ENCODE assay signal across 8 cellular contexts in genomic region chr19:14366529-14366928, GRCh38. TPM values are rescaled to one million over a fixed set of nuclear protein-coding genes. Genes with fewer than 3 reads are reported as not detected.
A peak's percentile ranks its signal among the peaks of the same experiment; 100 is the strongest.
DNase-seq lines count a peak whose midpoint lies in the region; ATAC-seq and TF ChIP-seq lines count a peak whose summit lies in the region.

No MANE protein-coding gene starts in this region.

- no peak overlapping the region for H3K4me3 ChIP-seq in osteoblast (ENCODE audit: insufficient read depth, low read length)

- no peak overlapping the region for H3K4me2 ChIP-seq in osteoblast (ENCODE audit: insufficient read depth, low read length)

- DNase-seq in EL (peak; percentile 56), NCI-H460 (ENCODE audit: extremely low read depth, low read depth) (peak; percentile 29), ecto neural progenitor cell (ENCODE audit: low spot score) (peak; percentile 70), mesothelial cell of epicardium (ENCODE audit: low spot score in 2 of 2, unreplicated experiment in 2 of 2) (peak; percentile 47 to 74), osteoblast (ENCODE audit: insufficient read length, low spot score, missing footprints) (no peak)
- DNase-seq in activated CD4-positive, alpha-beta memory T cell treated with anti-CD3 and anti-CD28 coated beads, Interleukin-2, amount 10 ng/mL, durations not matched to agents 7 days and 5 days, result peak; percentile 90
- DNase-seq in stimulated activated naive CD8-positive, alpha-beta T cell treated with anti-CD3 and anti-CD28 coated beads, Interleukin-15, amount 100 ng/mL, for 72 hours, result peak; percentile 84 to 90

- no peaks in the 10 kb centered on the region for H3K27me3 Mint-ChIP-seq in activated CD4-positive, alpha-beta memory T cell treated with anti-CD3 and anti-CD28 coated beads, Interleukin-2, amount 10 ng/mL, durations not matched to agents 7 days and 5 days
- H3K27me3 Mint-ChIP-seq in mesothelial cell of epicardium (ENCODE audit: low read depth), result no peaks in the 10 kb centered on the region
- no peaks in the 10 kb centered on the region for H3K27me3 Mint-ChIP-seq in stimulated activated naive CD8-positive, alpha-beta T cell treated with anti-CD3 and anti-CD28 coated beads, Interleukin-15, amount 100 ng/mL, for 72 hours

- no peaks in the 10 kb centered on the region for H3K36me3 ChIP-seq in osteoblast (ENCODE audit: insufficient read depth, low read length)

- no peak for TF ChIP-seq CTCF in mesothelial cell of epicardium (IDR thresholded peaks at IDR 0.05; ENCODE audit: unreplicated experiment)
- TF ChIP-seq CTCF in osteoblast (IDR thresholded peaks at IDR 0.05; ENCODE audit: extremely low read depth, low read depth, low read length), result no peak

- CTCF ChIA-PET in activated CD4-positive, alpha-beta memory T cell treated with anti-CD3 and anti-CD28 coated beads, Interleukin-2, amount 10 ng/mL, durations not matched to agents 7 days and 5 days (lab: Charles Lee), result interaction anchor here (0.8 to 2.2 kb wide), 8 partner anchors 9 to 230 kb away, joined by 3 to 16 read pairs (median 4); partner anchors contain the start of genes ADGRE5 and ASF1B

- H3K4me1 ChIP-seq in osteoblast (ENCODE audit: insufficient read depth, low read length), result peaks cover 21% of the 10 kb centered on the region

- H3K27ac ChIP-seq in osteoblast (ENCODE audit: low read depth, low read length), result no peak overlapping the region

- no peak overlapping the region for H2AFZ ChIP-seq in osteoblast (ENCODE audit: low read length)

- H3K9me3 Mint-ChIP-seq in activated CD4-positive, alpha-beta memory T cell treated with anti-CD3 and anti-CD28 coated beads, Interleukin-2, amount 10 ng/mL, durations not matched to agents 7 days and 5 days, result no peaks in the 10 kb centered on the region
- peaks cover 3% of the 10 kb centered on the region for H3K9me3 Mint-ChIP-seq in mesothelial cell of epicardium
- H3K9me3 Mint-ChIP-seq in stimulated activated naive CD8-positive, alpha-beta T cell treated with anti-CD3 and anti-CD28 coated beads, Interleukin-15, amount 100 ng/mL, for 72 hours, result peaks cover 0 to 5% of the 10 kb centered on the region in 2 donors

- H4K20me1 ChIP-seq in osteoblast (ENCODE audit: insufficient read depth, low read length), result no peaks in the 10 kb centered on the region

- POLR2A ChIA-PET in activated CD4-positive, alpha-beta memory T cell treated with anti-CD3 and anti-CD28 coated beads, Interleukin-2, amount 10 ng/mL, durations not matched to agents 7 days and 5 days (lab: Charles Lee), result interaction anchor here (0.7 to 12.0 kb wide), 11 partner anchors 9 to 230 kb away, joined by 3 to 308 read pairs (median 4); partner anchors contain the start of genes ADGRE5, ASF1B and DNAJB1

- H3K36me3 Mint-ChIP-seq in activated CD4-positive, alpha-beta memory T cell treated with anti-CD3 and anti-CD28 coated beads, Interleukin-2, amount 10 ng/mL, durations not matched to agents 7 days and 5 days (ENCODE audit: low read depth), result no peaks in the 10 kb centered on the region
- H3K36me3 Mint-ChIP-seq in mesothelial cell of epicardium, result no peaks in the 10 kb centered on the region

- peak; percentile 41 for ATAC-seq in HG02973 (IDR thresholded peaks at IDR 0.05; ENCODE audit: unreplicated experiment)
- ATAC-seq in stimulated activated naive CD8-positive, alpha-beta T cell treated with anti-CD3 and anti-CD28 coated beads, Interleukin-15, amount 100 ng/mL, for 72 hours, result peak; percentile 47

- H3K27ac Mint-ChIP-seq in activated CD4-positive, alpha-beta memory T cell treated with anti-CD3 and anti-CD28 coated beads, Interleukin-2, amount 10 ng/mL, durations not matched to agents 7 days and 5 days, result peak overlapping the region; percentile 89
- peak overlapping the region; percentile 50 for H3K27ac Mint-ChIP-seq in mesothelial cell of epicardium
- peak overlapping the region; percentile 95 to 96 for H3K27ac Mint-ChIP-seq in stimulated activated naive CD8-positive, alpha-beta T cell treated with anti-CD3 and anti-CD28 coated beads, Interleukin-15, amount 100 ng/mL, for 72 hours

- peak overlapping the region; percentile 61 for H3K4me3 Mint-ChIP-seq in activated CD4-positive, alpha-beta memory T cell treated with anti-CD3 and anti-CD28 coated beads, Interleukin-2, amount 10 ng/mL, durations not matched to agents 7 days and 5 days
- no peak overlapping the region for H3K4me3 Mint-ChIP-seq in mesothelial cell of epicardium
- H3K4me3 Mint-ChIP-seq in stimulated activated naive CD8-positive, alpha-beta T cell treated with anti-CD3 and anti-CD28 coated beads, Interleukin-15, amount 100 ng/mL, for 72 hours, result peak overlapping the region; percentile 80 to 82

- no peaks in the 10 kb centered on the region for H3K27me3 ChIP-seq in osteoblast (ENCODE audit: insufficient read depth, low read length)

- peaks cover 73% of the 10 kb centered on the region for H3K4me1 Mint-ChIP-seq in activated CD4-positive, alpha-beta memory T cell treated with anti-CD3 and anti-CD28 coated beads, Interleukin-2, amount 10 ng/mL, durations not matched to agents 7 days and 5 days
- H3K4me1 Mint-ChIP-seq in mesothelial cell of epicardium, result peaks cover 29% of the 10 kb centered on the region
- H3K4me1 Mint-ChIP-seq in stimulated activated naive CD8-positive, alpha-beta T cell treated with anti-CD3 and anti-CD28 coated beads, Interleukin-15, amount 100 ng/mL, for 72 hours, result peaks cover 83% of the 10 kb centered on the region

- no peaks in the 10 kb centered on the region for H3K79me2 ChIP-seq in osteoblast (ENCODE audit: insufficient read depth, low read length)

- H3K9me3 ChIP-seq in osteoblast (ENCODE audit: low read depth, low read length), result no peaks in the 10 kb centered on the region

RNA-seq across cellular contexts. Expression of gene ADGRE5, which starts 14.7 kb away (rescaled TPM):
- 38.0 and 40.4 TPM in 2 replicates for total RNA-seq in NCI-H460 (2014; rRNA removed; shearing (Covaris generic))
- 28.3 and 28.9 TPM in 2 replicates for polyA plus RNA-seq in NCI-H460 (2014; cell fraction: nucleus; rRNA removed)
- 100 to 1,000 TPM; 293 to 299 TPM for total RNA-seq in activated CD4-positive, alpha-beta memory T cell treated with anti-CD3 and anti-CD28 coated beads, Interleukin-2, amount 10 ng/mL, durations not matched to agents 7 days and 5 days
- total RNA-seq in mesothelial cell of epicardium (4.5 to 5.4 TPM (median 4.9 TPM) in 3 replicates), osteoblast (16.8 and 25.3 TPM in 2 replicates)

RNA-seq across cellular contexts. Expression of gene DDX39A, which starts 52.6 kb away (rescaled TPM):
- 85.6 and 89.1 TPM in 2 replicates for total RNA-seq in NCI-H460 (2014; rRNA removed; shearing (Covaris generic))
- polyA plus RNA-seq in NCI-H460 (2014; cell fraction: nucleus; rRNA removed), result 273 and 309 TPM in 2 replicates
- 100 to 1,000 TPM; 233 to 234 TPM for total RNA-seq in activated CD4-positive, alpha-beta memory T cell treated with anti-CD3 and anti-CD28 coated beads, Interleukin-2, amount 10 ng/mL, durations not matched to agents 7 days and 5 days
- total RNA-seq in mesothelial cell of epicardium (66.9 to 68.6 TPM (median 67.6 TPM) in 3 replicates), osteoblast (42.1 and 49.2 TPM in 2 replicates)
